In the genomic region with DNA sequence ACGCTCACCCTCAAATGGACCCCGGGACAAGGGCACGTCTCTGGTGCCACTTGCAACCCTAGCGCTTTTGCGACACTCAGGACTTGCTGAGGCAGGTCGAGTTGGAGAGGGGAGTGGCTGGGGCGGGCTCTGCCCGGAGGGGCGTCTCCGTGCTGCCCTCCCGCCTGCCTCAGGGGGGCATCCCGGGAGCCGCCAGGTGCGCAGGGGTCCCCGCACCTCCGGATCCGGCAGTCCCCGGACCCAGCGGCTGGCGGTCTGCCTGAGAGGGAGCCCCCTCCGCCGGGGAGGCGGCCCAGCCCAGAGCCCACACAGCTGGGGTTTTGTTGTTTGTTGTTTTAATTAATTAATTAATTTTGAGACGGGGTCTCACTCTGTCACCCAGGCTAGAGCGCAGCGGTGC, we compare ENCODE assay signal across 12 cellular contexts. TPM values are rescaled to one million over a fixed set of nuclear protein-coding genes. Genes with fewer than 3 reads are reported as not detected.
DNase-seq lines count a peak whose midpoint lies in the region; ATAC-seq and TF ChIP-seq lines count a peak whose summit lies in the region.
"Had no signal": no experiment of that assay in that cellular context is flagged by ENCODE, and none has a peak within 500 bp of the region (broad histone marks: within the 10 kb centered on the region; RNA-seq: fewer than 3 reads in every experiment).

TSS of gene SLC52A1 (minus strand) at position 71 of the 400 bp plus-strand sequence. CDS start 820 bp downstream, outside the sequence.

- peak within 1 kb of the TSS; percentile 40 for H3K4me3 ChIP-seq in iPS-18a (ENCODE audit: low read length)
- peak within 1 kb of the TSS in 3 of 4 donors; percentile 5 to 43 (median 16) for H3K4me3 ChIP-seq in stomach
- no peak within 1 kb of the TSS for H3K4me3 ChIP-seq in gastroesophageal sphincter

- 6 to 9% (median 8%) methylated on average over 12 to 26 of the region's 26 CpGs for WGBS in stomach, 5 donors
- 5 to 29% methylated on average over 5 to 8 of the region's 26 CpGs for WGBS in gastroesophageal sphincter (ENCODE audit: low coverage in 1 of 2), 2 donors

- TF ChIP-seq CTCF in WTC11 (IDR thresholded peaks at IDR 0.05), result no peak
- no peak for TF ChIP-seq CTCF in stomach (IDR thresholded peaks at IDR 0.05)
- no peak for TF ChIP-seq CTCF in gastroesophageal sphincter (IDR thresholded peaks at IDR 0.05)

- H3K9me3 Mint-ChIP-seq in WTC11, result no peaks in the 10 kb centered on the region
- H3K9me3 Mint-ChIP-seq: activated B cell treated with CpG ODN at 0.5 μM for 24 hours had no signal

- H3K27ac ChIP-seq in iPS-18a (ENCODE audit: low read length), result no peak within 1 kb of the TSS
- H3K27ac ChIP-seq in stomach, result no peak within 1 kb of the TSS
- no peak within 1 kb of the TSS for H3K27ac ChIP-seq in gastroesophageal sphincter

- ATAC-seq in WTC11 (peak; percentile 68), GM18868 (IDR thresholded peaks at IDR 0.05; ENCODE audit: unreplicated experiment) (no peak), gastroesophageal sphincter (no peak)

- CTCF ChIA-PET in WTC11 (lab: Charles Lee), result interaction anchor here (0.6 to 2.9 kb wide), 12 partner anchors 14 to 451 kb away, joined by 3 to 23 read pairs (median 4); partner anchors contain the start of genes CAMTA2 and SMTNL2

- POLR2A ChIA-PET in WTC11 (lab: Charles Lee), result interaction anchor here (0.6 kb wide), 5 partner anchors 7 to 1403 kb away, joined by 4 to 9 read pairs (median 5); no protein-coding TSS in a partner anchor

- peak within 1 kb of the TSS; percentile 55 for H3K4me3 Mint-ChIP-seq in WTC11
- H3K4me3 Mint-ChIP-seq: activated B cell treated with CpG ODN at 0.5 μM for 24 hours, neural crest cell had no signal

- H3K27me3 ChIP-seq in iPS-18a (ENCODE audit: control insufficient read depth, insufficient read depth, low read length), result peaks cover 20% of the 10 kb centered on the region
- H3K27me3 ChIP-seq in stomach, result peaks cover 0 to 34% (median 6%) of the 10 kb centered on the region in 3 donors
- peaks cover 31% of the 10 kb centered on the region for H3K27me3 ChIP-seq in gastroesophageal sphincter

- TF ChIP-seq POLR2A in stomach (IDR thresholded peaks at IDR 0.05) (no peak), gastroesophageal sphincter (IDR thresholded peaks at IDR 0.05) (no peak)

- H3K9me3 ChIP-seq in iPS-18a (ENCODE audit: control insufficient read depth, low read depth, low read length) (no peaks in the 10 kb centered on the region), stomach (no peaks in the 10 kb centered on the region), gastroesophageal sphincter (no peaks in the 10 kb centered on the region)

- no peaks in the 10 kb centered on the region for H3K36me3 ChIP-seq in iPS-18a (ENCODE audit: control insufficient read depth, low read depth, low read length)
- no peaks in the 10 kb centered on the region for H3K36me3 ChIP-seq in stomach
- H3K36me3 ChIP-seq in gastroesophageal sphincter, result no peaks in the 10 kb centered on the region

- no peaks in the 10 kb centered on the region for H3K4me1 ChIP-seq in iPS-18a (ENCODE audit: control insufficient read depth, low read depth, low read length)
- H3K4me1 ChIP-seq in stomach, result peaks cover 0 to 25% (median 16%) of the 10 kb centered on the region in 4 donors
- peaks cover 0 to 22% (median 0%) of the 10 kb centered on the region in 3 donors for H3K4me1 ChIP-seq in gastroesophageal sphincter

- TF ChIP-seq EP300 in stomach (IDR thresholded peaks at IDR 0.05), result no peak
- no peak for TF ChIP-seq EP300 in gastroesophageal sphincter (IDR thresholded peaks at IDR 0.05)

- DNase-seq in NCI-H1417 (lab: John Stamatoyannopoulos, UW), result peak in 2 of 3 experiments; percentile 18 to 31
- no peak for DNase-seq in NCI-H1417 treated with DMSO at 0.1 percent for 48 hours (lab: John Stamatoyannopoulos, UW)
- peak; percentile 57 for DNase-seq in WTC11 (ENCODE audit: low spot score)
- DNase-seq in stomach, result no peak
- DNase-seq in KG1 (lab: John Stamatoyannopoulos, UW), result no peak
- DNase-seq: activated B cell treated with CpG ODN at 0.5 μM for 24 hours, amygdala, HCEC 1CT had no signal

- intact Hi-C loops in stomach (cut with DNase I; ENCODE audit: low total_unique reads), result no loop called here

- peaks cover 26% of the 10 kb centered on the region for H3K27me3 Mint-ChIP-seq in WTC11 (ENCODE audit: low read depth)

- H3K27ac Mint-ChIP-seq in WTC11, result no peak within 1 kb of the TSS
- H3K27ac Mint-ChIP-seq: activated B cell treated with CpG ODN at 0.5 μM for 24 hours had no signal

- no peaks in the 10 kb centered on the region for H3K4me1 Mint-ChIP-seq in WTC11

- no peak within 1 kb of the TSS for H3K9ac ChIP-seq in iPS-18a (ENCODE audit: low read length)

- H3K36me3 Mint-ChIP-seq in WTC11, result no peaks in the 10 kb centered on the region

TF ChIP-seq in WTC11, 78 proteins besides CTCF, POLR2A, EP300 and RAD21:
- TF ChIP-seq ZNF263 (CRISPR knock-in tag; IDR thresholded peaks at IDR 0.05; ENCODE audit: low read depth) (no peak), SMAD3 (CRISPR knock-in tag; IDR thresholded peaks at IDR 0.05; ENCODE audit: borderline replicate concordance) (no peak), ZNF281 (CRISPR knock-in tag; IDR thresholded peaks at IDR 0.05) (no peak), TEAD1 (CRISPR knock-in tag; IDR thresholded peaks at IDR 0.05) (no peak), TCF7 (CRISPR knock-in tag; IDR thresholded peaks at IDR 0.05; ENCODE audit: low read depth) (no peak), ZNF219 (CRISPR knock-in tag; IDR thresholded peaks at IDR 0.05; ENCODE audit: borderline replicate concordance) (no peak), ZNF423 (CRISPR knock-in tag; IDR thresholded peaks at IDR 0.05) (no peak), GTF2I (CRISPR knock-in tag; conservative IDR thresholded peaks at IDR 0.05) (no peak), SP1 (CRISPR knock-in tag; conservative IDR thresholded peaks at IDR 0.05) (no peak)
- TF ChIP-seq, protein P1, sequence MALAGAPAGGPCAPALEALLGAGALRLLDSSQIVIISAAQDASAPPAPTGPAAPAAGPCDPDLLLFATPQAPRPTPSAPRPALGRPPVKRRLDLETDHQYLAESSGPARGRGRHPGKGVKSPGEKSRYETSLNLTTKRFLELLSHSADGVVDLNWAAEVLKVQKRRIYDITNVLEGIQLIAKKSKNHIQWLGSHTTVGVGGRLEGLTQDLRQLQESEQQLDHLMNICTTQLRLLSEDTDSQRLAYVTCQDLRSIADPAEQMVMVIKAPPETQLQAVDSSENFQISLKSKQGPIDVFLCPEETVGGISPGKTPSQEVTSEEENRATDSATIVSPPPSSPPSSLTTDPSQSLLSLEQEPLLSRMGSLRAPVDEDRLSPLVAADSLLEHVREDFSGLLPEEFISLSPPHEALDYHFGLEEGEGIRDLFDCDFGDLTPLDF (CRISPR knock-in tag; IDR thresholded peaks at IDR 0.05), result no peak
TF ChIP-seq in WTC11: peak in this region for 0.

RNA-seq across cellular contexts. Expression of gene SLC52A1, which starts in this region (rescaled TPM):
- total RNA-seq in WTC11 (2021), result 0.78 to 1.1 TPM (median 0.99 TPM) in 3 replicates
- not detected for total RNA-seq in stomach
- polyA plus RNA-seq in stomach, result 1 to 10 TPM in 1 of 3 donors, not detected in 2; 1.0 TPM
- not detected for total RNA-seq in gastroesophageal sphincter
- total RNA-seq: neural crest cell had no signal

Comparison
In these comparisons a context has a peak if more than half of its experiments do, and no peak if none do; other contexts are left out.
1. DNase-seq: peak in NCI-H1417 (2 of 3) and WTC11 (single experiment); none in NCI-H1417 treated with DMSO at 0.1 percent for 48 hours (single experiment), stomach (single experiment) and KG1 (single experiment).
2. H3K4me3 ChIP-seq: peak in iPS-18a (single experiment) and stomach (3 of 4); none in gastroesophageal sphincter (0 of 2).